In genomic region chr7:68700414-68700813, GRCh38 we compare ENCODE assay signal across 2 cellular contexts.
A peak's percentile ranks its signal among the peaks of the same experiment; 100 is the strongest.
TF ChIP-seq lines count a peak whose summit lies in the region.

No MANE protein-coding gene starts in this region.

TF ChIP-seq in SK-N-SH, 30 proteins besides CTCF, POLR2A, EP300 and RAD21 (continued from another document):
- TF ChIP-seq REST (IDR thresholded peaks at IDR 0.05; ENCODE audit: low read depth, low read length) (no peak), IRF3 (IDR thresholded peaks at IDR 0.05; ENCODE audit: low read depth, low read length) (no peak), USF2 (IDR thresholded peaks at IDR 0.05; ENCODE audit: borderline replicate concordance, low read depth, low read length) (no peak), RFX5 (IDR thresholded peaks at IDR 0.05; ENCODE audit: low read length) (no peak), CHD2 (IDR thresholded peaks at IDR 0.05; ENCODE audit: low read length, partially characterized antibody) (no peak), EZH2phosphoT487 (IDR thresholded peaks at IDR 0.05; ENCODE audit: borderline replicate concordance, low read depth) (no peak), FOSL2 (IDR thresholded peaks at IDR 0.05; ENCODE audit: borderline replicate concordance, low read depth) (0 out of 2 replicates have a peak, but pooled peaks have one; percentile 13), ZBTB33 (IDR thresholded peaks at IDR 0.05; ENCODE audit: borderline replicate concordance, low read depth) (no peak), FOXJ3 (CRISPR knock-in tag; IDR thresholded peaks at IDR 0.05) (no peak), NFIC (IDR thresholded peaks at IDR 0.05; ENCODE audit: borderline replicate concordance) (peak; percentile 44; the same call in 1 of the 2 replicates), MXI1 (IDR thresholded peaks at IDR 0.05; ENCODE audit: low read depth, low read length) (no peak), TEAD4 (IDR thresholded peaks at IDR 0.05; ENCODE audit: borderline replicate concordance, insufficient read depth) (0 out of 2 replicates have a peak, but pooled peaks have one; percentile 13), YY1 (IDR thresholded peaks at IDR 0.05; ENCODE audit: low read depth) (no peak), JUND (IDR thresholded peaks at IDR 0.05) (0 out of 2 replicates have a peak, but pooled peaks have one; percentile 34), PBX3 (IDR thresholded peaks at IDR 0.05) (peak; percentile 89), NRF1 (IDR thresholded peaks at IDR 0.05; ENCODE audit: low read depth, low read length) (no peak), FOXM1 (IDR thresholded peaks at IDR 0.05; ENCODE audit: low read depth) (no peak), SIN3A (IDR thresholded peaks at IDR 0.05; ENCODE audit: borderline replicate concordance, low read depth, low read length) (no peak), MEF2A (IDR thresholded peaks at IDR 0.05; ENCODE audit: borderline replicate concordance, low read depth) (peak; percentile 76), RXRA (IDR thresholded peaks at IDR 0.05; ENCODE audit: borderline replicate concordance, low read depth) (no peak), RCOR1 (IDR thresholded peaks at IDR 0.05; ENCODE audit: low read length) (no peak), MAX (IDR thresholded peaks at IDR 0.05; ENCODE audit: low read depth) (0 out of 2 replicates have a peak, but pooled peaks have one; percentile 16)

TF ChIP-seq in HEK293T, 16 proteins besides CTCF, POLR2A, EP300 and RAD21 (continued from another document):
- TF ChIP-seq HDGF (IDR thresholded peaks at IDR 0.05; ENCODE audit: borderline replicate concordance) = no peak
- no peak for TF ChIP-seq LEF1 (IDR thresholded peaks at IDR 0.05; ENCODE audit: borderline replicate concordance)
- no peak for TF ChIP-seq ZNF384 (IDR thresholded peaks at IDR 0.05)
- TF ChIP-seq ARNT (IDR thresholded peaks at IDR 0.05) = no peak
- TF ChIP-seq NFRKB (IDR thresholded peaks at IDR 0.05) = no peak
